Comparison of ENCODE assay signal across 8 cellular contexts in genomic region chr10:50623299-50624153, GRCh38. TPM values are rescaled to one million over a fixed set of nuclear protein-coding genes. Genes with fewer than 3 reads are reported as not detected.
DNase-seq lines count a peak whose midpoint lies in the region; ATAC-seq, FAIRE-seq and TF ChIP-seq lines count a peak whose summit lies in the region.

SGMS1 (minus strand) TSS chr10:50623956; CDS start chr10:50344114, 279,842 bp downstream.

- H3K27me3 ChIP-seq in BJ (ENCODE audit: control insufficient read depth, insufficient read depth, low read length): no peaks in the 10 kb centered on the region
- H3K27me3 ChIP-seq in NT2/D1 (ENCODE audit: insufficient read depth, insufficient read length): peaks cover 7% of the 10 kb centered on the region
- H3K27me3 ChIP-seq in endothelial cell of umbilical vein (ENCODE audit: control insufficient read depth in 2 of 2, insufficient read depth in 2 of 2, low read length in 2 of 2): no peaks in the 10 kb centered on the region

- H3K4me1 ChIP-seq in NT2/D1 (ENCODE audit: insufficient read depth, insufficient read length) (peaks cover 5% of the 10 kb centered on the region), endothelial cell of umbilical vein (ENCODE audit: control insufficient read depth, extremely low read depth, insufficient read depth, low read length) (peaks cover 20% of the 10 kb centered on the region)

- ATAC-seq in HG03432 (IDR thresholded peaks at IDR 0.05; ENCODE audit: unreplicated experiment): peak; percentile 34

- dilution Hi-C loops in endothelial cell of umbilical vein (cut with MboI; ENCODE audit: extremely low pct_ligation_motif_present, low sequenced_read_pairs): no loop called here

- H3K9me3 ChIP-seq in NT2/D1 (ENCODE audit: insufficient read depth, low read length): no peaks in the 10 kb centered on the region
- no peaks in the 10 kb centered on the region for H3K9me3 ChIP-seq in endothelial cell of umbilical vein (replicated peaks; ENCODE audit: control insufficient read depth, insufficient read depth, low read length)

- H3K27ac ChIP-seq in endothelial cell of umbilical vein (ENCODE audit: insufficient read depth, low read depth, low read length): peak within 1 kb of the TSS; percentile 94

- no peak for TF ChIP-seq POLR2A in endothelial cell of umbilical vein (IDR thresholded peaks at IDR 0.05; ENCODE audit: low read depth, low read length)

- H3K4me3 ChIP-seq in BJ (ENCODE audit: low read depth, low read length) (peak within 1 kb of the TSS; percentile 73), NT2/D1 (ENCODE audit: insufficient read length, low read depth) (peak within 1 kb of the TSS; percentile 79), endothelial cell of umbilical vein (replicated peaks in 1 of 3; ENCODE audit: insufficient read depth in 1 of 3, low read depth in 1 of 3, low read length in 3 of 3) (peak within 1 kb of the TSS; percentile 71 to 80 (median 72))

- DNase-seq in BJ (ENCODE audit: low read depth) (no peak), GM19238 (ENCODE audit: insufficient read length, low spot score) (peak; percentile 79), NT2/D1 (ENCODE audit: low read depth, low spot score) (peak; percentile 43), activated T-cell treated with anti-CD3 and anti-CD28 coated beads for 24 hours (ENCODE audit: low read depth) (peak; percentile 74), endothelial cell of umbilical vein (ENCODE audit: low read depth, low spot score) (peak; percentile 82), midbrain (lab: John Stamatoyannopoulos, UW) (peak; percentile 83)
- peak; percentile 65 to 69 for DNase-seq in stimulated activated CD8-positive, alpha-beta memory T cell treated with anti-CD3 and anti-CD28 coated beads, Interleukin-2, amount 100 ng/mL, for 1 hour (ENCODE audit: low read depth in 2 of 2)

- peak within 1 kb of the TSS; percentile 94 for H3K4me2 ChIP-seq in endothelial cell of umbilical vein (ENCODE audit: insufficient read depth, low read length)

- CTCF ChIA-PET in BJ (lab: Yijun Ruan, JAX): interaction anchor here (0.6 to 1.4 kb wide), 4 partner anchors 71 to 934 kb away, joined by 3 to 4 read pairs (median 3); no protein-coding TSS in a partner anchor
- CTCF ChIA-PET in endothelial cell of umbilical vein (lab: Charles Lee): interaction anchor here (1.0 to 7.3 kb wide), 9 partner anchors 19 to 348 kb away, joined by 3 to 106 read pairs (median 5); no protein-coding TSS in a partner anchor

- H3K36me3 ChIP-seq in BJ (ENCODE audit: control insufficient read depth, insufficient read depth, low read length) (no peaks in the 10 kb centered on the region), NT2/D1 (ENCODE audit: insufficient read depth, insufficient read length, low read length) (no peaks in the 10 kb centered on the region), endothelial cell of umbilical vein (ENCODE audit: control insufficient read depth in 2 of 2, extremely low read depth in 1 of 2, insufficient read depth in 2 of 2, low read length in 2 of 2) (no peaks in the 10 kb centered on the region)

- H2AFZ ChIP-seq in endothelial cell of umbilical vein (ENCODE audit: low read depth, low read length): peak within 1 kb of the TSS; percentile 85

- H3K79me2 ChIP-seq in endothelial cell of umbilical vein (ENCODE audit: control insufficient read depth, insufficient read depth, low read length): no peaks in the 10 kb centered on the region

- intact Hi-C loops in endothelial cell of umbilical vein (cut with micrococcal nuclease): loop anchor here (1.0 to 5.0 kb wide), 6 partner anchors 30 to 1954 kb away; partner anchors contain the start of gene ASAH2B

- no TSS peak for BruUV-seq in endothelial cell of umbilical vein (replicated peaks; lab: Mats Ljungman, UMichigan)

- H3K9ac ChIP-seq in NT2/D1 (ENCODE audit: insufficient read length, low read depth) (peak within 1 kb of the TSS; percentile 94), endothelial cell of umbilical vein (replicated peaks; ENCODE audit: extremely low read depth, insufficient read depth, low read length) (peak within 1 kb of the TSS; percentile 93)

- POLR2A ChIA-PET in BJ (lab: Charles Lee) (interaction anchor here (0.7 kb wide), 1 partner anchor 70 kb away, joined by 3 read pairs; no protein-coding TSS in a partner anchor), endothelial cell of umbilical vein (lab: Charles Lee) (interaction anchor here (0.7 kb wide), 1 partner anchor 205 kb away, joined by 3 read pairs; no protein-coding TSS in a partner anchor)

- H3K9me1 ChIP-seq in endothelial cell of umbilical vein (replicated peaks; ENCODE audit: control insufficient read depth, extremely low read depth, insufficient read depth, low read length): no peaks in the 10 kb centered on the region

- peak; percentile 62 for FAIRE-seq in endothelial cell of umbilical vein (lab: Jason Lieb, UNC)

- no peaks in the 10 kb centered on the region for H4K20me1 ChIP-seq in endothelial cell of umbilical vein (replicated peaks; ENCODE audit: control insufficient read depth, extremely low read depth, insufficient read depth, low read length)

- TF ChIP-seq CTCF in BJ (IDR thresholded peaks at IDR 0.05; ENCODE audit: insufficient read depth, low read depth, low read length) (0 out of 2 replicates have a peak, but pooled peaks have one; percentile 5), endothelial cell of umbilical vein (IDR thresholded peaks at IDR 0.05; ENCODE audit: extremely low read depth in 1 of 2, insufficient read depth in 1 of 2, low read depth in 1 of 2, low read length in 2 of 2) (no peak)

TF ChIP-seq in endothelial cell of umbilical vein, 7 proteins besides CTCF, POLR2A, EP300 and RAD21:
- peak; percentile 50 for TF ChIP-seq MYC (IDR thresholded peaks at IDR 0.05; ENCODE audit: low read depth, low read length)
- no peak for TF ChIP-seq FOS (IDR thresholded peaks at IDR 0.05; ENCODE audit: borderline replicate concordance, insufficient read depth, low read length)

RNA-seq across cellular contexts. Expression of gene SGMS1, which starts in this region (rescaled TPM):
- polyA plus RNA-seq in BJ (2011; rRNA removed) (18.9 and 21.1 TPM in 2 replicates), endothelial cell of umbilical vein (8.8 and 9.7 TPM in 2 replicates)
- polyA minus RNA-seq in BJ (2011; rRNA and poly(A)+ RNA removed): 12.1 and 16.0 TPM in 2 replicates
- 23.7 and 24.8 TPM in 2 replicates for total RNA-seq in endothelial cell of umbilical vein
- 8.2 and 9.9 TPM in 2 replicates for polyA plus RNA-seq in endothelial cell of umbilical vein (2011; cell fraction: cytosol; rRNA removed)
- 11.2 and 16.0 TPM in 2 replicates for polyA plus RNA-seq in endothelial cell of umbilical vein (2011; cell fraction: nucleus; rRNA removed)
- 14.8 and 16.1 TPM in 2 replicates for polyA plus RNA-seq in endothelial cell of umbilical vein (2012)
- polyA minus RNA-seq in endothelial cell of umbilical vein: 21.5 TPM in 2 replicates
- 36.0 TPM for polyA minus RNA-seq in endothelial cell of umbilical vein (2011; cell fraction: cytosol; rRNA and poly(A)+ RNA removed)
- 60.5 and 62.4 TPM in 2 replicates for polyA minus RNA-seq in endothelial cell of umbilical vein (2011; cell fraction: nucleus; rRNA and poly(A)+ RNA removed)
